8 cellular contexts compared by ENCODE assay signal in genomic region chr5:143404416-143405062, GRCh38. TPM values are rescaled to one million over a fixed set of nuclear protein-coding genes. Genes with fewer than 3 reads are reported as not detected.
DNase-seq lines count a peak whose midpoint lies in the region; ATAC-seq and TF ChIP-seq lines count a peak whose summit lies in the region.

No MANE protein-coding gene starts in this region.

- ATAC-seq in GM19035 (IDR thresholded peaks at IDR 0.05; ENCODE audit: unreplicated experiment) (peak; percentile 23), HG03342 (IDR thresholded peaks at IDR 0.05; ENCODE audit: unreplicated experiment) (peak; percentile 15)

- H3K27me3 ChIP-seq in NT2/D1 (ENCODE audit: insufficient read depth, insufficient read length), result peaks cover 16% of the 10 kb centered on the region

- H3K9ac ChIP-seq in NT2/D1 (ENCODE audit: insufficient read length, low read depth), result peak overlapping the region; percentile 71

- peak; percentile 86 for DNase-seq in AG20443 (ENCODE audit: low spot score)
- DNase-seq in NT2/D1 (ENCODE audit: low read depth, low spot score), result peak; percentile 36
- peak; percentile 55 for DNase-seq in activated T-cell treated with anti-CD3 and anti-CD28 coated beads for 24 hours (ENCODE audit: low read depth)
- no peak for DNase-seq in epithelial cell of proximal tubule (ENCODE audit: low read depth)
- DNase-seq in mucosa of gallbladder (ENCODE audit: low spot score), result peak; percentile 73
- peak; percentile 65 for DNase-seq in stimulated activated CD8-positive, alpha-beta memory T cell treated with anti-CD3 and anti-CD28 coated beads, Interleukin-4, amount 100 ng/mL, for 24 hours (ENCODE audit: low read depth)

- no peak for TF ChIP-seq CTCF in epithelial cell of proximal tubule (conservative IDR thresholded peaks at IDR 0.05; ENCODE audit: low read depth, low read length)

- H3K4me3 ChIP-seq in NT2/D1 (ENCODE audit: insufficient read length, low read depth) (peak overlapping the region; percentile 61), epithelial cell of proximal tubule (ENCODE audit: low read depth, low read length) (peak overlapping the region; percentile 78)

- no peaks in the 10 kb centered on the region for H3K9me3 ChIP-seq in NT2/D1 (ENCODE audit: insufficient read depth, low read length)

- H3K4me1 ChIP-seq in NT2/D1 (ENCODE audit: insufficient read depth, insufficient read length), result no peaks in the 10 kb centered on the region

- H3K36me3 ChIP-seq in NT2/D1 (ENCODE audit: insufficient read depth, insufficient read length, low read length), result peaks cover 11% of the 10 kb centered on the region

RNA-seq across cellular contexts. Expression of gene NR3C1, which starts 1.1 kb away (rescaled TPM):
- total RNA-seq in epithelial cell of proximal tubule (14.1 and 14.6 TPM in 2 replicates), mucosa of gallbladder (57.8 TPM)
